In genomic region chr13:102638741-102639140, GRCh38 we compare ENCODE assay signal across 19 cellular contexts. TPM values are rescaled to one million over a fixed set of nuclear protein-coding genes. Genes with fewer than 3 reads are reported as not detected.
"Had no signal": no experiment of that assay in that cellular context is flagged by ENCODE, and none has a peak within 500 bp of the region (broad histone marks: within the 10 kb centered on the region; RNA-seq: fewer than 3 reads in every experiment).

No MANE protein-coding gene starts in this region.

- H3K27me3 ChIP-seq: hepatocyte, neural progenitor cell, ovary had no signal

- H3K9me3 Mint-ChIP-seq: neural progenitor cell, type B pancreatic cell had no signal

- H3K4me1 ChIP-seq: neural progenitor cell had no signal

- H3K27ac Mint-ChIP-seq: neural progenitor cell, type B pancreatic cell had no signal

- H3K27ac ChIP-seq: hepatocyte, neural progenitor cell, ovary had no signal

- H3K4me3 ChIP-seq: hepatocyte, neural progenitor cell, ovary had no signal

- ATAC-seq: naive thymus-derived CD4-positive, alpha-beta T cell had no signal

- H3K4me1 Mint-ChIP-seq: neural progenitor cell had no signal

- H3K27me3 Mint-ChIP-seq: naive thymus-derived CD4-positive, alpha-beta T cell; type B pancreatic cell had no signal

- DNase-seq: foreskin melanocyte; head of caudate nucleus; mammary epithelial cell; naive thymus-derived CD4-positive, alpha-beta T cell; nucleus accumbens; ovary; right cardiac atrium; small intestine; stimulated activated CD4-positive, alpha-beta T cell treated with anti-CD3 and anti-CD28 coated beads, Interleukin-12 subunit alpha, Interleukin-12 subunit beta, amount 100 ng/mL, for 4 hours; stimulated activated naive CD4-positive, alpha-beta T cell treated with Interleukin-2 at 50 U/mL for 16 hours had no signal

- H3K4me2 ChIP-seq: hepatocyte, neural progenitor cell had no signal

- H3K9me3 ChIP-seq: ovary had no signal

- H3K4me3 Mint-ChIP-seq: naive thymus-derived CD4-positive, alpha-beta T cell; neural progenitor cell; type B pancreatic cell had no signal

- H3K79me2 ChIP-seq: hepatocyte had no signal

- H3K36me3 ChIP-seq: ovary had no signal

- H2AFZ ChIP-seq: hepatocyte, neural progenitor cell had no signal

RNA-seq across cellular contexts. Expression of gene METTL21C, which starts 56.1 kb away (rescaled TPM):
- total RNA-seq: hepatocyte; kidney epithelial cell; lower leg skin; mammary epithelial cell; mesenteric fat pad; mononuclear cell; naive thymus-derived CD4-positive, alpha-beta T cell; ovary; posterior vena cava; right cardiac atrium had no signal
- polyA plus RNA-seq: esophagus; hepatocyte; mammary epithelial cell; naive thymus-derived CD4-positive, alpha-beta T cell; right cardiac atrium; small intestine had no signal
